In the genomic region with DNA sequence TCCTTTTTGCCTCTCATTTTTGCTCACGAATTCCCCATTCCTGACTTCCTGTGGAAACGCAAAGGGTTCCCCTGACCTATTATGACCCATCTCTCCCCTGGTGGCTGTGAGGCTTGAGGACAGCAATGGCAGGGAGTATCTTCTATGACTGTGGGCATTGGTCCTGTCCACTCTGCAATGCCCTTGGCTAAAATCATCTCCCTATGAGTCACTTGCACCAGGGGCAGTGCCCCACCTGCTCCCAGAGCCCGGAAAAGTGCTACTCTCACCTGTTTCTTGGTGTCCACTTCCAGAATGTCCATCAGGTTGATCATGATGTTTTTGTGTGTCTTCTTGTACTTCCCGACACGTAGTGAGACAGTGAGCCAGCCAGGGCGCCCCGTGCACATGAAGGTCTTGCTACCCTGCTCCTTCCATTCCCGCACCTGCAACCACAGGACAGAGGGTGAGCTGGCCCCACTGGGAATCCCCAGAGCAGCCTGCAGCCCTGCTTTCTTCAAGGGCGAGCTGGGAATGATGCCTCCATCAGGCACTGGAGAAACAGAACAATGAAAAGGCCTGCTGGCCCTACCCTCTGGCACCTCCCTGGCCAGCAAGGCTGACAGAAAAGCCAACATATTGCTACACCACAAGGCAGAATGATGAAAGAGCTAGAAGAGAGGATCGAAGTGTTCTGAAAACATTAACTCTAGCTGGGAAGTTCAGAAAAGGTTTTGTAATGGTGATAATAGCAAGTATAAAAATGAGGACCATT, we compare ENCODE assay signal across 10 cellular contexts. TPM values are rescaled to one million over a fixed set of nuclear protein-coding genes. Genes with fewer than 3 reads are reported as not detected.
A peak's percentile ranks its signal among the peaks of the same experiment; 100 is the strongest.
DNase-seq lines count a peak whose midpoint lies in the region; ATAC-seq, FAIRE-seq and TF ChIP-seq lines count a peak whose summit lies in the region.
"Had no signal": no experiment of that assay in that cellular context is flagged by ENCODE, and none has a peak within 500 bp of the region (broad histone marks: within the 10 kb centered on the region; RNA-seq: fewer than 3 reads in every experiment).

No MANE protein-coding gene starts in this region.

- FAIRE-seq in GM12878 (lab: Jason Lieb, UNC) (no peak), keratinocyte (lab: Jason Lieb, UNC) (no peak)

- dilution Hi-C loops in keratinocyte (cut with MboI; ENCODE audit: extremely low pct_ligation_motif_present, low sequenced_read_pairs) = no loop called here

- 95% methylated on average over 10 of the region's 10 CpGs for WGBS in GM12878 (ENCODE audit: insufficient coverage, insufficient replicate concordance, low lambda C conversion rate, missing lambda C conversion rate)

- peaks cover 8% of the 10 kb centered on the region for H3K9me1 ChIP-seq in keratinocyte (ENCODE audit: control insufficient read depth, extremely low read depth, insufficient read depth, low read length)

- H3K4me1 ChIP-seq in GM12878 (ENCODE audit: control insufficient read depth, insufficient read depth, low read length) (peaks cover 13% of the 10 kb centered on the region), keratinocyte (ENCODE audit: control insufficient read depth, extremely low read depth, insufficient read depth, low read length) (peaks cover 50% of the 10 kb centered on the region)

- H3K9ac ChIP-seq in GM12878 (ENCODE audit: control insufficient read depth, insufficient read depth, low read length) (no peak overlapping the region), keratinocyte (ENCODE audit: control insufficient read depth, extremely low read depth, insufficient read depth, low read length) (no peak overlapping the region)

- BruUV-seq in GM12878 (replicated peaks; lab: Mats Ljungman, UMichigan) = no TSS peak

- H4K20me1 ChIP-seq in GM12878 (ENCODE audit: control insufficient read depth, insufficient read depth) = peaks cover 6% of the 10 kb centered on the region; the same call in 1 of the 2 replicates
- H4K20me1 ChIP-seq in keratinocyte (ENCODE audit: control insufficient read depth, extremely low read depth, insufficient read depth, low read length) = peaks cover 44% of the 10 kb centered on the region

- H3K27ac ChIP-seq in GM12878 (ENCODE audit: control insufficient read depth, insufficient read depth) (no peak overlapping the region), keratinocyte (ENCODE audit: control insufficient read depth, insufficient read depth, low read length) (peak overlapping the region; percentile 51), substantia nigra (ENCODE audit: low read depth, low read length, poor library complexity, severe bottlenecking) (peak overlapping the region; percentile 58)

- H3K79me2 ChIP-seq in GM12878 (ENCODE audit: control insufficient read depth, insufficient read depth, low read length) = peaks cover 78% of the 10 kb centered on the region
- H3K79me2 ChIP-seq in keratinocyte (ENCODE audit: control insufficient read depth, insufficient read depth, low read length) = peaks cover 85% of the 10 kb centered on the region

- intact Hi-C loops in GM12878 (cut with micrococcal nuclease; ENCODE audit: unreplicated experiment) = no loop called here

- SMC1A ChIA-PET in GM12878 (lab: Charles Lee; ENCODE audit: uncharacterized antibody, unreplicated experiment) = interaction anchor here (1.0 to 5.6 kb wide), 3 partner anchors 10 to 62 kb away, joined by 3 to 28 read pairs (median 7); no protein-coding TSS in a partner anchor

- RAD21 ChIA-PET in GM12878 (lab: Charles Lee; ENCODE audit: unreplicated experiment) = no interaction called here

- no peak for TF ChIP-seq POLR2A in GM12878 (IDR thresholded peaks at IDR 0.05; ENCODE audit: low read depth, low read length)

- no peak for TF ChIP-seq CTCF in GM12878 (IDR thresholded peaks at IDR 0.05 in 2 of 3, conservative IDR thresholded peaks at IDR 0.05 in 1 of 3; ENCODE audit: control insufficient read depth in 2 of 3, extremely low read depth in 1 of 3, insufficient read depth in 1 of 3, low read depth in 3 of 3, low read length in 3 of 3)
- no peak for TF ChIP-seq CTCF in keratinocyte (optimal IDR thresholded peaks at IDR 0.05 in 1 of 3, IDR thresholded peaks at IDR 0.05 in 1 of 3, conservative IDR thresholded peaks at IDR 0.05 in 1 of 3; ENCODE audit: extremely low read depth in 1 of 3, insufficient read depth in 2 of 3, low read length in 3 of 3)

- no peak for TF ChIP-seq RAD21 in GM12878 (IDR thresholded peaks at IDR 0.05; ENCODE audit: insufficient read depth, low read depth, low read length)

- TF ChIP-seq EP300 in GM12878 (IDR thresholded peaks at IDR 0.05; ENCODE audit: borderline replicate concordance in 1 of 2, control insufficient read depth in 1 of 2, low read depth in 2 of 2, low read length in 2 of 2) = no peak

- DNase-seq in SKM-1 treated with dmso at 0.1 percent for 144 hours (lab: John Stamatoyannopoulos, UW; ENCODE audit: unreplicated experiment) (peak; percentile 35), SKM-1 (lab: John Stamatoyannopoulos, UW; ENCODE audit: unreplicated experiment) (no peak), GM12878 (ENCODE audit: low read depth, low spot score) (no peak), keratinocyte (ENCODE audit: low read depth, low spot score) (no peak), substantia nigra (lab: John Stamatoyannopoulos, UW) (peak in 2 of 49 donors; percentile 23 to 35), NCI-H446 (lab: John Stamatoyannopoulos, UW) (no peak), SW 1271 (lab: John Stamatoyannopoulos, UW) (no peak), mesenteric fat pad (ENCODE audit: low spot score) (no peak)
- DNase-seq: activated naive CD4-positive, alpha-beta T cell treated with anti-CD3 and anti-CD28 coated beads for 36 hours; NCI-H526 had no signal

- no peak for ATAC-seq in GM12878

- CTCF ChIA-PET in GM12878 (lab: Yijun Ruan, JAX) = interaction anchor here (1.1 kb wide), 2 partner anchors 25 to 77 kb away, joined by 3 read pairs; no protein-coding TSS in a partner anchor

- POLR2A ChIA-PET in GM12878 (lab: Charles Lee) = no interaction called here

- H3K27me3 ChIP-seq in GM12878 (replicated peaks in 1 of 2; ENCODE audit: control insufficient read depth in 2 of 2, insufficient read depth in 2 of 2, low read length in 1 of 2) (no peaks in the 10 kb centered on the region), keratinocyte (ENCODE audit: control insufficient read depth, extremely low read depth, insufficient read depth, low read length) (no peaks in the 10 kb centered on the region)

- H3K4me2 ChIP-seq in GM12878 (ENCODE audit: control insufficient read depth, insufficient read depth) (peak overlapping the region; percentile 63), keratinocyte (ENCODE audit: control insufficient read depth, extremely low read depth, insufficient read depth, low read depth, low read length) (peak overlapping the region; percentile 83)

- no peak overlapping the region for H2AFZ ChIP-seq in GM12878 (ENCODE audit: control insufficient read depth, low read depth, low read length)
- H2AFZ ChIP-seq in keratinocyte (ENCODE audit: control insufficient read depth, low read length) = no peak overlapping the region

- H3K4me3 ChIP-seq in GM12878 = peak overlapping the region; percentile 81
- H3K4me3 ChIP-seq in keratinocyte (ENCODE audit: control insufficient read depth in 2 of 3, extremely low read depth in 1 of 3, insufficient read depth in 2 of 3, low read depth in 1 of 3, low read length in 3 of 3) = peak overlapping the region in 2 of 3 experiments; percentile 89 to 94

- H3K36me3 ChIP-seq in GM12878 (ENCODE audit: control insufficient read depth in 2 of 2, insufficient read depth in 2 of 2, low read length in 1 of 2) = peaks cover 0 to 17% of the 10 kb centered on the region in 2 experiments; a peak in 3 of 4 replicates
- peaks cover 15 to 38% of the 10 kb centered on the region in 2 experiments for H3K36me3 ChIP-seq in keratinocyte (ENCODE audit: control insufficient read depth in 2 of 2, extremely low read depth in 1 of 2, insufficient read depth in 2 of 2, low read length in 2 of 2)

- H3K9me3 ChIP-seq in GM12878 (replicated peaks; ENCODE audit: control insufficient read depth, insufficient read depth, low read length) (peaks cover 1% of the 10 kb centered on the region; the same call in 1 of the 3 replicates), keratinocyte (ENCODE audit: control insufficient read depth, low read depth, low read length) (no peaks in the 10 kb centered on the region)

- in situ Hi-C loops in GM12878 (cut with MboI) = no loop called here

TF ChIP-seq in GM12878, 131 proteins besides CTCF, POLR2A, EP300 and RAD21:
- no peak for TF ChIP-seq ZNF24 (IDR thresholded peaks at IDR 0.05)
- no peak for TF ChIP-seq NRF1 (conservative IDR thresholded peaks at IDR 0.05; ENCODE audit: low read depth, low read length)

RNA-seq across cellular contexts. Expression of a gene that starts 3.5 kb away (rescaled TPM):
- total RNA-seq in GM12878 (2013; cell fraction: nucleolus; rRNA removed) = 105 and 147 TPM in 2 replicates
- total RNA-seq in GM12878 (2014; rRNA removed) (122 and 132 TPM in 2 replicates), GM12878 (2014; rRNA removed; fragmentation: Illumina TruSeq; extraction: Trizol) (72.9 and 78.5 TPM in 2 replicates), GM12878 (2021) (169 and 175 TPM in 2 replicates), mesenteric fat pad (115 TPM)
- polyA plus RNA-seq in GM12878 (2011; ENCODE audit: low read depth) = 43.3 TPM
- polyA plus RNA-seq in GM12878 (2011; rRNA removed) (61.8 and 147 TPM in 2 replicates), GM12878 (2014; fragmentation: Illumina TruSeq; extraction: Trizol) (92.6 and 116 TPM in 2 replicates), GM12878 (2014; fragmentation: Nextera tagmentation; extraction: Ambion mirVana) (10 to 100 TPM; 23.3 to 39.3 TPM), GM12878 (2014; rRNA removed) (106 and 110 TPM in 2 replicates), GM12878 (2016; fragmentation: Nextera tagmentation; extraction: Ambion mirVana) (100 to 1,000 TPM; 123 to 128 TPM), keratinocyte (363 to 515 TPM (median 434 TPM) in 3 replicates)
- 187 and 196 TPM in 2 replicates for polyA plus RNA-seq in GM12878 (2011; cell fraction: cytosol; rRNA removed)
- 179 and 246 TPM in 2 replicates for polyA plus RNA-seq in GM12878 (2011; cell fraction: nucleus; rRNA removed)
- polyA plus RNA-seq in GM12878 (2012) = 64.5 and 70.3 TPM in 2 replicates
- 259 and 370 TPM in 2 replicates for polyA minus RNA-seq in GM12878 (2011; rRNA and poly(A)+ RNA removed)
- 54.5 and 63.7 TPM in 2 replicates for polyA minus RNA-seq in GM12878 (2011; cell fraction: cytosol; rRNA and poly(A)+ RNA removed)
- polyA minus RNA-seq in GM12878 (2011; cell fraction: nucleus; rRNA and poly(A)+ RNA removed) = 94.1 and 148 TPM in 2 replicates
- 72.5 TPM for polyA plus RNA-seq in keratinocyte (2011; ENCODE audit: low read depth)
- 267 and 283 TPM in 2 replicates for polyA plus RNA-seq in keratinocyte (2011; cell fraction: cytosol; rRNA removed)
- polyA plus RNA-seq in keratinocyte (2011; cell fraction: nucleus; rRNA removed) = 731 and 733 TPM in 2 replicates
- polyA plus RNA-seq in keratinocyte (2012; ENCODE audit: low replicate concordance) = 262 and 434 TPM in 2 replicates
- polyA minus RNA-seq in keratinocyte = 1,082 to 2,772 TPM (median 1,362 TPM) in 3 replicates
- 743 TPM for polyA minus RNA-seq in keratinocyte (2011; cell fraction: cytosol; rRNA and poly(A)+ RNA removed)
- 1,029 and 1,296 TPM in 2 replicates for polyA minus RNA-seq in keratinocyte (2011; cell fraction: nucleus; rRNA and poly(A)+ RNA removed)
